ENCODE assay signal across 16 cellular contexts in genomic region chr4:38210396-38211114, GRCh38.
DNase-seq lines count a peak whose midpoint lies in the region; ATAC-seq, FAIRE-seq and TF ChIP-seq lines count a peak whose summit lies in the region.
"Had no signal": no experiment of that assay in that cellular context is flagged by ENCODE, and none has a peak within 500 bp of the region (broad histone marks: within the 10 kb centered on the region; RNA-seq: fewer than 3 reads in every experiment).

No MANE protein-coding gene starts in this region.

- no peaks in the 10 kb centered on the region for H3K79me2 ChIP-seq in endothelial cell of umbilical vein (ENCODE audit: control insufficient read depth, insufficient read depth, low read length)

- H4K20me1 ChIP-seq in endothelial cell of umbilical vein (replicated peaks; ENCODE audit: control insufficient read depth, extremely low read depth, insufficient read depth, low read length): no peaks in the 10 kb centered on the region

- POLR2A ChIA-PET in endothelial cell of umbilical vein (lab: Charles Lee): no interaction called here

- CTCF ChIA-PET in endothelial cell of umbilical vein (lab: Charles Lee): interaction anchor here (1.2 kb wide), 1 partner anchor 10 kb away, joined by 3 read pairs; no protein-coding TSS in a partner anchor

- DNase-seq in NCI-H2029 treated with DMSO at 0.1 percent for 48 hours (lab: John Stamatoyannopoulos, UW) (peak; percentile 37), NCI-H2029 (lab: John Stamatoyannopoulos, UW) (no peak), endothelial cell of umbilical vein (ENCODE audit: low read depth, low spot score) (peak; percentile 56), lower lobe of right lung (no peak), upper lobe of left lung (no peak), WERI-Rb-1 (no peak), urothelium cell line (ENCODE audit: low spot score) (no peak)
- no peak for DNase-seq in stimulated activated CD8-positive, alpha-beta memory T cell treated with anti-CD3 and anti-CD28 coated beads, Interleukin-4, amount 100 ng/mL, for 48 hours
- DNase-seq: activated CD4-positive, alpha-beta memory T cell treated with anti-CD3 and anti-CD28 coated beads for 36 hours; activated effector memory CD4-positive, alpha-beta T cell treated with anti-CD3 and anti-CD28 coated beads, Interleukin-2, amount 50 U/mL, for 16 hours; naive thymus-derived CD4-positive, alpha-beta T cell; NCI-H146; retina had no signal

- H3K4me2 ChIP-seq in endothelial cell of umbilical vein (ENCODE audit: insufficient read depth, low read length): peak overlapping the region; percentile 69

- no peaks in the 10 kb centered on the region for H3K9me1 ChIP-seq in endothelial cell of umbilical vein (replicated peaks; ENCODE audit: control insufficient read depth, extremely low read depth, insufficient read depth, low read length)

- no peak for TF ChIP-seq POLR2A in endothelial cell of umbilical vein (IDR thresholded peaks at IDR 0.05; ENCODE audit: low read depth, low read length)
- no peak for TF ChIP-seq POLR2A in upper lobe of left lung (IDR thresholded peaks at IDR 0.05)

- H2AFZ ChIP-seq in endothelial cell of umbilical vein (ENCODE audit: low read depth, low read length): peak overlapping the region; percentile 88

- ATAC-seq in lower lobe of right lung: peak in 1 of 2 donors; percentile 25
- ATAC-seq in upper lobe of left lung (ENCODE audit: low FRiP score in 2 of 2): peak in 1 of 2 donors; percentile 25
- ATAC-seq: naive thymus-derived CD4-positive, alpha-beta T cell had no signal

- H3K27me3 ChIP-seq in endothelial cell of umbilical vein (ENCODE audit: control insufficient read depth in 2 of 2, insufficient read depth in 2 of 2, low read length in 2 of 2): no peaks in the 10 kb centered on the region
- no peaks in the 10 kb centered on the region for H3K27me3 ChIP-seq in lower lobe of right lung (ENCODE audit: low read depth)
- H3K27me3 ChIP-seq in upper lobe of left lung: no peaks in the 10 kb centered on the region
- no peaks in the 10 kb centered on the region for H3K27me3 ChIP-seq in WERI-Rb-1 (ENCODE audit: insufficient read depth, low read depth, severe bottlenecking)

- FAIRE-seq in endothelial cell of umbilical vein (lab: Jason Lieb, UNC) (peak; percentile 89), urothelium cell line (lab: Jason Lieb, UNC) (no peak)
- FAIRE-seq: islet of Langerhans had no signal

- BruUV-seq in endothelial cell of umbilical vein (replicated peaks; lab: Mats Ljungman, UMichigan): no TSS peak

- dilution Hi-C loops in endothelial cell of umbilical vein (cut with MboI; ENCODE audit: extremely low pct_ligation_motif_present, low sequenced_read_pairs): no loop called here

- TF ChIP-seq CTCF in endothelial cell of umbilical vein (IDR thresholded peaks at IDR 0.05; ENCODE audit: extremely low read depth in 1 of 2, insufficient read depth in 1 of 2, low read depth in 1 of 2, low read length in 2 of 2) (no peak), lower lobe of right lung (IDR thresholded peaks at IDR 0.05) (no peak), upper lobe of left lung (IDR thresholded peaks at IDR 0.05) (no peak), WERI-Rb-1 (IDR thresholded peaks at IDR 0.05; ENCODE audit: low read depth, low read length) (no peak)

- peaks cover 13% of the 10 kb centered on the region for H3K4me1 ChIP-seq in endothelial cell of umbilical vein (ENCODE audit: control insufficient read depth, extremely low read depth, insufficient read depth, low read length)
- H3K4me1 ChIP-seq in lower lobe of right lung: peaks cover 25% of the 10 kb centered on the region
- H3K4me1 ChIP-seq in upper lobe of left lung: peaks cover 13 to 19% (median 16%) of the 10 kb centered on the region in 4 donors

- no peak for TF ChIP-seq EP300 in upper lobe of left lung (IDR thresholded peaks at IDR 0.05)

- H3K4me3 ChIP-seq in endothelial cell of umbilical vein (replicated peaks in 1 of 3; ENCODE audit: insufficient read depth in 1 of 3, low read depth in 1 of 3, low read length in 3 of 3): peak overlapping the region in 1 of 3 experiments; percentile 7
- H3K4me3 ChIP-seq in lower lobe of right lung: no peak overlapping the region
- no peak overlapping the region for H3K4me3 ChIP-seq in upper lobe of left lung
- no peak overlapping the region for H3K4me3 ChIP-seq in WERI-Rb-1 (ENCODE audit: low read depth, low read length)

- no peaks in the 10 kb centered on the region for H3K9me3 ChIP-seq in endothelial cell of umbilical vein (replicated peaks; ENCODE audit: control insufficient read depth, insufficient read depth, low read length)
- H3K9me3 ChIP-seq in lower lobe of right lung: no peaks in the 10 kb centered on the region
- H3K9me3 ChIP-seq in upper lobe of left lung: no peaks in the 10 kb centered on the region
- no peaks in the 10 kb centered on the region for H3K9me3 ChIP-seq in WERI-Rb-1 (ENCODE audit: severe bottlenecking)

- H3K36me3 ChIP-seq in endothelial cell of umbilical vein (ENCODE audit: control insufficient read depth in 2 of 2, extremely low read depth in 1 of 2, insufficient read depth in 2 of 2, low read length in 2 of 2) (no peaks in the 10 kb centered on the region), lower lobe of right lung (no peaks in the 10 kb centered on the region), upper lobe of left lung (no peaks in the 10 kb centered on the region), WERI-Rb-1 (no peaks in the 10 kb centered on the region)

- H3K9ac ChIP-seq in endothelial cell of umbilical vein (replicated peaks; ENCODE audit: extremely low read depth, insufficient read depth, low read length): peak overlapping the region; percentile 0

- intact Hi-C loops in endothelial cell of umbilical vein (cut with micrococcal nuclease) (no loop called here), lower lobe of right lung (cut with DNase I) (no loop called here)

- H3K27ac ChIP-seq in endothelial cell of umbilical vein (ENCODE audit: insufficient read depth, low read depth, low read length) (peak overlapping the region; percentile 24), lower lobe of right lung (peak overlapping the region; percentile 60), upper lobe of left lung (peak overlapping the region; percentile 4 to 77 (median 57)), WERI-Rb-1 (no peak overlapping the region)
- H3K27ac ChIP-seq: 22Rv1, RWPE1 had no signal

- 52 to 57% methylated on average over 11 of the region's 11 CpGs for WGBS in upper lobe of left lung, 2 donors

TF ChIP-seq in endothelial cell of umbilical vein, 7 proteins besides CTCF, POLR2A, EP300 and RAD21:
- no peak for TF ChIP-seq MYC (IDR thresholded peaks at IDR 0.05; ENCODE audit: low read depth, low read length)
- no peak for TF ChIP-seq FOS (IDR thresholded peaks at IDR 0.05; ENCODE audit: borderline replicate concordance, insufficient read depth, low read length)
- no peak for TF ChIP-seq GATA2 (IDR thresholded peaks at IDR 0.05; ENCODE audit: insufficient read depth, insufficient read length, low read depth, low read length)
- TF ChIP-seq EZH2 (IDR thresholded peaks at IDR 0.05; ENCODE audit: borderline replicate concordance, low read depth, low read length, severe bottlenecking): no peak
- TF ChIP-seq JUN (IDR thresholded peaks at IDR 0.05; ENCODE audit: borderline replicate concordance, insufficient read depth, insufficient read length, low read depth): no peak
- TF ChIP-seq POLR2AphosphoS5 (IDR thresholded peaks at IDR 0.05; ENCODE audit: insufficient read depth, low read depth, low read length): no peak
- no peak for TF ChIP-seq MAX (IDR thresholded peaks at IDR 0.05; ENCODE audit: insufficient read depth, insufficient read length)

Comparison
In these comparisons a context has a peak if more than half of its experiments do, and no peak if none do; other contexts are left out.
1. DNase-seq: peak in NCI-H2029 treated with DMSO at 0.1 percent for 48 hours (single experiment) and endothelial cell of umbilical vein (single experiment); none in NCI-H2029 (single experiment), lower lobe of right lung (single experiment), upper lobe of left lung (0 of 2), WERI-Rb-1 (single experiment), stimulated activated CD8-positive, alpha-beta memory T cell treated with anti-CD3 and anti-CD28 coated beads, Interleukin-4, amount 100 ng/mL, for 48 hours (single experiment) and urothelium cell line (single experiment).